ENCODE assay signal across 23 cellular contexts in the genomic region with DNA sequence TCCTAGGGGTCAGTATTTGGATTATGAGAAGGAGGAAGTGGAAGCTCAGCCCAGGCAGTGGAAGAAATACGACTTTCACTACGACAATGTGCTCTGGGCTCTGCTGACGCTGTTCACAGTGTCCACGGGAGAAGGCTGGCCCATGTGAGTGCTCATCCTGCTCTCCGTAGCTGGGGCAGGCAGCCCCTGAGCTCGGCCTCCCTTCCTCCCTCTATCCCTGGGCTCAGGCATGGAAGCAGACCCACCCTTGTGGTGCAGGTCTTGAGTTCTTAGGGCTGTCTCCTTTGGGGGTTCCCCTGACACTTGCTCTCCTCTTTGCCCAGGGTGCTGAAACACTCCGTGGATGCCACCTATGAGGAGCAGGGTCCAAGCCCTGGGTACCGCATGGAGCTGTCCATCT.
"Had no signal": no experiment of that assay in that cellular context is flagged by ENCODE, and none has a peak within 500 bp of the region (broad histone marks: within the 10 kb centered on the region; RNA-seq: fewer than 3 reads in every experiment).

No MANE protein-coding gene starts in this region.

- H3K4me1 ChIP-seq: lower lobe of right lung, pancreas, right lobe of liver, stomach, thyroid gland had no signal

- H3K9me3 Mint-ChIP-seq: effector memory CD8-positive, alpha-beta T cell; immature natural killer cell; mesothelial cell of epicardium; natural killer cell treated with Interleukin-12 subunit alpha and Interleukin-12 subunit beta and Interleukin-15 and Interleukin-18, amount 100 ng/mL, for 72 hours; neural crest cell; stimulated activated effector memory CD8-positive, alpha-beta T cell treated with anti-CD3 and anti-CD28 coated beads, Interleukin-12 subunit alpha, Interleukin-12 subunit beta, amount 100 ng/mL, for 72 hours had no signal

- H3K36me3 Mint-ChIP-seq: immature natural killer cell; memory B cell; mesothelial cell of epicardium; naive B cell; natural killer cell treated with Interleukin-12 subunit alpha and Interleukin-12 subunit beta and Interleukin-15 and Interleukin-18, amount 100 ng/mL, for 72 hours; stimulated activated effector memory CD8-positive, alpha-beta T cell treated with anti-CD3 and anti-CD28 coated beads, Interleukin-12 subunit alpha, Interleukin-12 subunit beta, amount 100 ng/mL, for 72 hours had no signal

- DNase-seq: cortex of kidney; effector memory CD8-positive, alpha-beta T cell; hypothalamus; immature natural killer cell; islet precursor cell; left ventricle myocardium superior; lower lobe of right lung; mucosa of descending colon; naive B cell; stimulated activated CD4-positive, alpha-beta T cell treated with anti-CD3 and anti-CD28 coated beads, Interleukin-2, amount 100 ng/mL, for 24 hours; stimulated activated CD4-positive, alpha-beta T cell treated with anti-CD3 and anti-CD28 coated beads, Interleukin-4, amount 100 ng/mL, for 24 hours; stimulated activated naive CD4-positive, alpha-beta T cell treated with Interleukin-2 at 50 U/mL for 16 hours; stomach; thyroid gland; trophoblast cell had no signal

- H3K27me3 ChIP-seq: pancreas, right lobe of liver, thyroid gland had no signal

- H3K9me3 ChIP-seq: lower lobe of right lung, mucosa of descending colon, neutrophil, pancreas, right lobe of liver, stomach, thyroid gland had no signal

- H3K27ac ChIP-seq: lower lobe of right lung, neutrophil, pancreas, right lobe of liver, stomach, thyroid gland had no signal

- H3K36me3 ChIP-seq: lower lobe of right lung, neutrophil, pancreas, right lobe of liver, stomach, thyroid gland had no signal

- H3K4me1 Mint-ChIP-seq: immature natural killer cell; mesothelial cell of epicardium; neural crest cell; stimulated activated effector memory CD8-positive, alpha-beta T cell treated with anti-CD3 and anti-CD28 coated beads, Interleukin-12 subunit alpha, Interleukin-12 subunit beta, amount 100 ng/mL, for 72 hours had no signal

- H3K4me3 ChIP-seq: lower lobe of right lung, mucosa of descending colon, pancreas, right lobe of liver, stomach, thyroid gland had no signal

- H3K4me3 Mint-ChIP-seq: effector memory CD8-positive, alpha-beta T cell; immature natural killer cell; memory B cell; mesothelial cell of epicardium; naive B cell; natural killer cell treated with Interleukin-12 subunit alpha and Interleukin-12 subunit beta and Interleukin-15 and Interleukin-18, amount 100 ng/mL, for 72 hours; neural crest cell; stimulated activated effector memory CD8-positive, alpha-beta T cell treated with anti-CD3 and anti-CD28 coated beads, Interleukin-12 subunit alpha, Interleukin-12 subunit beta, amount 100 ng/mL, for 72 hours had no signal

- ATAC-seq: effector memory CD8-positive, alpha-beta T cell; left ventricle myocardium superior; lower lobe of right lung; mucosa of descending colon; natural killer cell treated with Interleukin-12 subunit alpha and Interleukin-12 subunit beta and Interleukin-15 and Interleukin-18, amount 100 ng/mL, for 72 hours; pancreas; right lobe of liver; stimulated activated effector memory CD8-positive, alpha-beta T cell treated with anti-CD3 and anti-CD28 coated beads, Interleukin-12 subunit alpha, Interleukin-12 subunit beta, amount 100 ng/mL, for 72 hours had no signal

- H3K27ac Mint-ChIP-seq: effector memory CD8-positive, alpha-beta T cell; immature natural killer cell; memory B cell; mesothelial cell of epicardium; naive B cell; natural killer cell treated with Interleukin-12 subunit alpha and Interleukin-12 subunit beta and Interleukin-15 and Interleukin-18, amount 100 ng/mL, for 72 hours; stimulated activated effector memory CD8-positive, alpha-beta T cell treated with anti-CD3 and anti-CD28 coated beads, Interleukin-12 subunit alpha, Interleukin-12 subunit beta, amount 100 ng/mL, for 72 hours had no signal
